ENCODE assay signal across 23 cellular contexts in genomic region chr1:68132426-68133130, GRCh38.
"Had no signal": no experiment of that assay in that cellular context is flagged by ENCODE, and none has a peak within 500 bp of the region (broad histone marks: within the 10 kb centered on the region; RNA-seq: fewer than 3 reads in every experiment).

No MANE protein-coding gene starts in this region.

- H3K4me3 ChIP-seq: ascending aorta, K562, SJSA1 had no signal

- H3K9me3 ChIP-seq: ascending aorta, SJSA1 had no signal

- H3K27ac ChIP-seq: ascending aorta, SJSA1 had no signal

- ATAC-seq: activated naive CD4-positive, alpha-beta T cell treated with anti-CD3 and anti-CD28 coated beads, Interleukin-2, amount 50 U/mL, for 72 hours; activated naive CD8-positive, alpha-beta T cell treated with anti-CD3 and anti-CD28 coated beads, Interleukin-2, amount 50 U/mL, for 24 hours; activated T-cell treated with anti-CD3 and anti-CD28 coated beads, Interleukin-2, amount 50 U/mL, for 4 hours; K562; SK-N-SH treated with all-trans-retinoic acid at 6 μM for 48 hours had no signal

- DNase-seq: activated B cell treated with CpG ODN at 0.5 μM for 24 hours; activated CD4-positive, alpha-beta T cell treated with anti-CD3 and anti-CD28 coated beads for 1 hour; activated CD4-positive, alpha-beta T cell treated with anti-CD3 and anti-CD28 coated beads, Interleukin-2, amount 10 ng/mL, durations not matched to agents 24 days and 14 days; activated CD4-positive, alpha-beta T cell treated with anti-CD3 and anti-CD28 coated beads, Interleukin-2, amount 50 U/mL, for 48 hours; activated effector memory CD4-positive, alpha-beta T cell treated with anti-CD3 and anti-CD28 coated beads, Interleukin-2, amount 50 U/mL, for 16 hours; activated naive CD4-positive, alpha-beta T cell treated with Interleukin-2 at 50 U/mL for 16 hours; activated naive CD8-positive, alpha-beta T cell treated with anti-CD3 and anti-CD28 coated beads, Interleukin-2, amount 50 U/mL, for 24 hours; activated T-cell treated with anti-CD3 and anti-CD28 coated beads, Interleukin-2, amount 50 U/mL, for 4 hours; amniotic stem cell; Karpas-422; NCI-H1105 treated with DMSO at 0.1 percent for 48 hours; NCI-H1436 treated with DMSO at 0.1 percent for 48 hours; NCI-H187; NCI-H2081; NCI-H446; NCI-H524; SHP77; SW 1271 had no signal

- H3K27me3 ChIP-seq: ascending aorta, SJSA1 had no signal
